Comparison of ENCODE assay signal across 33 cellular contexts in genomic region chr1:43584203-43584602, GRCh38. TPM values are rescaled to one million over a fixed set of nuclear protein-coding genes. Genes with fewer than 3 reads are reported as not detected.
"Had no signal": no experiment of that assay in that cellular context is flagged by ENCODE, and none has a peak within 500 bp of the region (broad histone marks: within the 10 kb centered on the region; RNA-seq: fewer than 3 reads in every experiment).

No MANE protein-coding gene starts in this region.

- H3K27ac ChIP-seq: adrenal gland, body of pancreas, coronary artery, dorsolateral prefrontal cortex, gastroesophageal sphincter, heart left ventricle, neural progenitor cell, prostate gland, sigmoid colon, tibial artery had no signal

- FAIRE-seq: endothelial cell of umbilical vein, kidney, small intestine had no signal

- H3K4me3 ChIP-seq: adrenal gland, body of pancreas, coronary artery, dorsolateral prefrontal cortex, gastroesophageal sphincter, heart left ventricle, neural progenitor cell, prostate gland, sigmoid colon, suprapubic skin, tibial artery had no signal

- H2AFZ ChIP-seq: neural progenitor cell had no signal

- ATAC-seq: body of pancreas; effector memory CD8-positive, alpha-beta T cell; gastroesophageal sphincter; heart left ventricle; left colon; naive thymus-derived CD4-positive, alpha-beta T cell; stimulated activated naive B cell treated with anti-CD40 and anti-IgM and Interleukin-4, amounts not matched to agents 10 μg/mL and 1 μg/mL and 100 μg/mL, for 72 hours had no signal

- H3K36me3 ChIP-seq: adrenal gland, heart left ventricle, neural progenitor cell had no signal

- H3K4me1 ChIP-seq: adrenal gland, body of pancreas, heart left ventricle, neural progenitor cell, prostate gland, tibial artery had no signal

- DNase-seq: activated CD4-positive, alpha-beta memory T cell treated with anti-CD3 and anti-CD28 coated beads for 36 hours; activated CD4-positive, alpha-beta T cell treated with anti-CD3 and anti-CD28 coated beads for 48 hours; activated CD8-positive, alpha-beta memory T cell treated with anti-CD3 and anti-CD28 coated beads, Interleukin-2, amount 50 U/mL, for 4 hours; activated effector memory CD4-positive, alpha-beta T cell treated with anti-CD3 and anti-CD28 coated beads, Interleukin-2, amount 50 U/mL, for 16 hours; activated naive CD4-positive, alpha-beta T cell treated with anti-CD3 and anti-CD28 coated beads for 36 hours; activated naive CD8-positive, alpha-beta T cell treated with anti-CD3 and anti-CD28 coated beads for 36 hours; activated T-cell treated with anti-CD3 and anti-CD28 coated beads, Interleukin-2, amount 50 U/mL, for 1 hour; adrenal gland; aorta; body of pancreas; dorsolateral prefrontal cortex; effector memory CD8-positive, alpha-beta T cell; heart left ventricle; hypothalamus; immature natural killer cell; kidney; left colon; midbrain; naive thymus-derived CD4-positive, alpha-beta T cell; retina; sigmoid colon; small intestine; stimulated activated CD4-positive, alpha-beta T cell treated with anti-CD3 and anti-CD28 coated beads, Interleukin-4, amount 100 ng/mL, for 24 hours; stimulated activated CD8-positive, alpha-beta memory T cell treated with anti-CD3 and anti-CD28 coated beads, Interleukin-4, amount 100 ng/mL, for 48 hours; stimulated activated naive B cell treated with anti-CD40 and anti-IgM and Interleukin-4, amounts not matched to agents 10 μg/mL and 1 μg/mL and 100 μg/mL, for 72 hours; T-helper 1 cell; tibial artery had no signal

- H3K9ac ChIP-seq: neural progenitor cell had no signal

- H3K4me2 ChIP-seq: neural progenitor cell had no signal

- H3K27me3 ChIP-seq: adrenal gland, body of pancreas, dorsolateral prefrontal cortex, gastroesophageal sphincter, heart left ventricle, neural progenitor cell, sigmoid colon, suprapubic skin, tibial artery had no signal

- H3K9me3 ChIP-seq: adrenal gland, body of pancreas, gastroesophageal sphincter, heart left ventricle, prostate gland, sigmoid colon, suprapubic skin, tibial artery had no signal

RNA-seq across cellular contexts. Expression of gene PTPRF, which starts 53.5 kb away (rescaled TPM):
- polyA plus RNA-seq: immature natural killer cell; naive thymus-derived CD4-positive, alpha-beta T cell had no signal
